ENCODE assay signal across 9 cellular contexts in the genomic region with DNA sequence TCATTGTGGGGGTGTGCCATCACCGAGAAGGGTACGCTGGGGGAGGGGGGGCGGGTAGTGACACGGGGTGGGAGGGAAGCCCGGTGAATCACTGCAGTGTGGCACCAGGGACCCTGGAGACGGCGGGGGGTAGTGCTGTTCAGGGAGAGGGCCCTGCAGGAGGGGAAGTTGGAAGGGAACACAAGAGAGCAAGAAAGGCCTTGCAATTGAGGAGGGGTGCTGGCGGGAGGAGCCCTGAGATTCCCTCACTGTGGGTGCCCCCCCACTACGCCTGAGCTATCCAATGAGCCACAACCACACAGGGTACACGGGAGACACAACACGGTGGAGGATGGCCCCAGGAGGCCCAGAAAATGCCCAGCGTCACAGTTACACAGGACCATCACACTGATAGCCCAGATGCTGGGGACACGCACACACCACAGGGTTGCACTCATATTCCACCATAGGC. TPM values are rescaled to one million over a fixed set of nuclear protein-coding genes. Genes with fewer than 3 reads are reported as not detected.
A peak's percentile ranks its signal among the peaks of the same experiment; 100 is the strongest.
DNase-seq lines count a peak whose midpoint lies in the region; ATAC-seq and TF ChIP-seq lines count a peak whose summit lies in the region.
"Had no signal": no experiment of that assay in that cellular context is flagged by ENCODE, and none has a peak within 500 bp of the region (broad histone marks: within the 10 kb centered on the region; RNA-seq: fewer than 3 reads in every experiment).

No MANE protein-coding gene starts in this region.

- TF ChIP-seq CTCF in DND-41 (IDR thresholded peaks at IDR 0.05; ENCODE audit: borderline replicate concordance, extremely low read depth, low read length, poor library complexity, severe bottlenecking): peak; percentile 23
- TF ChIP-seq CTCF in endodermal cell (conservative IDR thresholded peaks at IDR 0.05): no peak
- no peak for TF ChIP-seq CTCF in GM13976 (IDR thresholded peaks at IDR 0.05; ENCODE audit: borderline replicate concordance, control extremely low read depth, extremely low read depth, insufficient read depth, missing control alignments)

- peaks cover 0 to 47% (median 16%) of the 10 kb centered on the region in 4 donors for H3K4me1 Mint-ChIP-seq in CD4-positive, CD25-positive, alpha-beta regulatory T cell
- H3K4me1 Mint-ChIP-seq in activated T-cell treated with anti-CD3 and anti-CD28 coated beads, Interleukin-2, amount 50 U/mL, for 4 hours (ENCODE audit: low read depth): peaks cover 35% of the 10 kb centered on the region
- H3K4me1 Mint-ChIP-seq in natural killer cell treated with Interleukin-12 subunit alpha and Interleukin-12 subunit beta and Interleukin-15 and Interleukin-18, amount 100 ng/mL, for 72 hours (ENCODE audit: low read depth in 2 of 2): peaks cover 35 to 39% of the 10 kb centered on the region in 2 donors
- H3K4me1 Mint-ChIP-seq in endodermal cell: peaks cover 5% of the 10 kb centered on the region

- peak overlapping the region; percentile 77; the same call in 1 of the 2 replicates for H2AFZ ChIP-seq in DND-41 (ENCODE audit: low read depth, low read length)

- no peak overlapping the region for H3K4me3 ChIP-seq in CD4-positive, CD25-positive, alpha-beta regulatory T cell (ENCODE audit: low read depth, low read length)
- H3K4me3 ChIP-seq in DND-41 (ENCODE audit: low read depth in 1 of 2, low read length in 2 of 2) (peak overlapping the region in 1 of 2 experiments; percentile 82; a peak in 3 of 4 replicates), endodermal cell (ENCODE audit: low read length) (no peak overlapping the region)

- peak overlapping the region; percentile 96 for H3K4me2 ChIP-seq in DND-41 (ENCODE audit: insufficient read depth, low read length)

- H3K9ac ChIP-seq in DND-41 (ENCODE audit: low read depth, low read length): peak overlapping the region; percentile 69; the same call in 1 of the 2 replicates
- no peak overlapping the region for H3K9ac ChIP-seq in endodermal cell (ENCODE audit: extremely low read depth, low read length, poor library complexity, severe bottlenecking)

- peak overlapping the region in 1 of 3 donors; percentile 7 for H3K27ac Mint-ChIP-seq in CD4-positive, CD25-positive, alpha-beta regulatory T cell
- H3K27ac Mint-ChIP-seq in natural killer cell treated with Interleukin-12 subunit alpha and Interleukin-12 subunit beta and Interleukin-15 and Interleukin-18, amount 100 ng/mL, for 72 hours: no peak overlapping the region
- no peak overlapping the region for H3K27ac Mint-ChIP-seq in endodermal cell

- H4K20me1 ChIP-seq in DND-41 (ENCODE audit: insufficient read depth, low read length): peaks cover 7% of the 10 kb centered on the region

- ATAC-seq in CD4-positive, CD25-positive, alpha-beta regulatory T cell (ENCODE audit: low read depth in 2 of 2): peak in 1 of 2 donors; percentile 6
- peak; percentile 37 for ATAC-seq in DND-41 (ENCODE audit: insufficient read depth, low read depth)
- ATAC-seq in activated T-cell treated with anti-CD3 and anti-CD28 coated beads, Interleukin-2, amount 50 U/mL, for 4 hours: peak; percentile 9 to 15
- ATAC-seq in natural killer cell treated with Interleukin-12 subunit alpha and Interleukin-12 subunit beta and Interleukin-15 and Interleukin-18, amount 100 ng/mL, for 72 hours: no peak

- peaks cover 6% of the 10 kb centered on the region for H3K36me3 Mint-ChIP-seq in CD4-positive, CD25-positive, alpha-beta regulatory T cell
- no peaks in the 10 kb centered on the region for H3K36me3 Mint-ChIP-seq in activated T-cell treated with anti-CD3 and anti-CD28 coated beads, Interleukin-2, amount 50 U/mL, for 4 hours (ENCODE audit: insufficient read depth)
- H3K36me3 Mint-ChIP-seq in natural killer cell treated with Interleukin-12 subunit alpha and Interleukin-12 subunit beta and Interleukin-15 and Interleukin-18, amount 100 ng/mL, for 72 hours: peaks cover 5% of the 10 kb centered on the region
- H3K36me3 Mint-ChIP-seq in endodermal cell (ENCODE audit: low read depth): no peaks in the 10 kb centered on the region

- no peak for DNase-seq in CD4-positive, CD25-positive, alpha-beta regulatory T cell
- DNase-seq in DND-41: peak; percentile 68
- peak; percentile 26 for DNase-seq in activated T-cell treated with anti-CD3 and anti-CD28 coated beads, Interleukin-2, amount 50 U/mL, for 4 hours
- DNase-seq in natural killer cell treated with Interleukin-12 subunit alpha and Interleukin-12 subunit beta and Interleukin-15 and Interleukin-18, amount 100 ng/mL, for 72 hours (ENCODE audit: low spot score): no peak
- DNase-seq in foreskin melanocyte: no peak
- no peak for DNase-seq in endodermal cell
- DNase-seq in GM13976 (ENCODE audit: low spot score): no peak

- H3K9me3 ChIP-seq in CD4-positive, CD25-positive, alpha-beta regulatory T cell (ENCODE audit: control insufficient read depth in 2 of 2, low read length in 2 of 2): no peaks in the 10 kb centered on the region
- H3K9me3 ChIP-seq in DND-41 (ENCODE audit: insufficient read depth, low read length, severe bottlenecking): no peaks in the 10 kb centered on the region
- H3K9me3 ChIP-seq in endodermal cell (ENCODE audit: control insufficient read depth, low read length): no peaks in the 10 kb centered on the region

- peaks cover 32% of the 10 kb centered on the region for H3K4me1 ChIP-seq in CD4-positive, CD25-positive, alpha-beta regulatory T cell (ENCODE audit: control insufficient read depth, insufficient read depth, low read length, poor library complexity, severe bottlenecking)
- H3K4me1 ChIP-seq in DND-41 (ENCODE audit: insufficient read depth, low read length) (peaks cover 47% of the 10 kb centered on the region), endodermal cell (ENCODE audit: control insufficient read depth, insufficient read depth, low read length) (no peaks in the 10 kb centered on the region)

- peaks cover 33% of the 10 kb centered on the region for H3K27me3 Mint-ChIP-seq in CD4-positive, CD25-positive, alpha-beta regulatory T cell
- H3K27me3 Mint-ChIP-seq in activated T-cell treated with anti-CD3 and anti-CD28 coated beads, Interleukin-2, amount 50 U/mL, for 4 hours (ENCODE audit: low read depth): peaks cover 43% of the 10 kb centered on the region
- H3K27me3 Mint-ChIP-seq in natural killer cell treated with Interleukin-12 subunit alpha and Interleukin-12 subunit beta and Interleukin-15 and Interleukin-18, amount 100 ng/mL, for 72 hours: peaks cover 29 to 42% of the 10 kb centered on the region in 2 donors
- peaks cover 64% of the 10 kb centered on the region for H3K27me3 Mint-ChIP-seq in endodermal cell (ENCODE audit: insufficient read depth)

- WGBS in endodermal cell (ENCODE audit: insufficient coverage in 1 of 2, insufficient read length in 1 of 2), 2 experiments: 30 to 57% methylated on average over 3 to 13 of the region's 13 CpGs

- H3K27me3 ChIP-seq in CD4-positive, CD25-positive, alpha-beta regulatory T cell (ENCODE audit: control insufficient read depth, insufficient read depth, low read length): peaks cover 16% of the 10 kb centered on the region
- H3K27me3 ChIP-seq in DND-41 (ENCODE audit: insufficient read depth, low read length, poor library complexity) (no peaks in the 10 kb centered on the region), endodermal cell (ENCODE audit: control insufficient read depth, insufficient read depth, low read length, poor library complexity, severe bottlenecking) (peaks cover 75% of the 10 kb centered on the region)

- no peak overlapping the region for H3K27ac ChIP-seq in CD4-positive, CD25-positive, alpha-beta regulatory T cell (ENCODE audit: insufficient read depth, low read length, poor library complexity, severe bottlenecking)
- H3K27ac ChIP-seq in DND-41 (ENCODE audit: low read length): 0 out of 2 replicates have a peak overlapping the region, but pooled peaks have one; percentile 71
- no peak overlapping the region for H3K27ac ChIP-seq in endodermal cell (ENCODE audit: low read depth, low read length)
- H3K27ac ChIP-seq: brain microvascular endothelial cell had no signal

- H3K9me3 Mint-ChIP-seq in CD4-positive, CD25-positive, alpha-beta regulatory T cell: peaks cover 0 to 6% (median 0%) of the 10 kb centered on the region in 7 donors
- no peaks in the 10 kb centered on the region for H3K9me3 Mint-ChIP-seq in activated T-cell treated with anti-CD3 and anti-CD28 coated beads, Interleukin-2, amount 50 U/mL, for 4 hours
- peaks cover 4% of the 10 kb centered on the region for H3K9me3 Mint-ChIP-seq in natural killer cell treated with Interleukin-12 subunit alpha and Interleukin-12 subunit beta and Interleukin-15 and Interleukin-18, amount 100 ng/mL, for 72 hours
- H3K9me3 Mint-ChIP-seq in endodermal cell: no peaks in the 10 kb centered on the region

- in situ Hi-C loops in GM13976 (cut with MboI; ENCODE audit: low sequenced_read_pairs, unreplicated experiment): no loop called here

- H3K36me3 ChIP-seq in CD4-positive, CD25-positive, alpha-beta regulatory T cell (ENCODE audit: control insufficient read depth, insufficient read depth, low read length): no peaks in the 10 kb centered on the region
- no peaks in the 10 kb centered on the region for H3K36me3 ChIP-seq in DND-41 (ENCODE audit: insufficient read depth, low read length)
- H3K36me3 ChIP-seq in endodermal cell (ENCODE audit: control insufficient read depth, insufficient read depth, low read length): no peaks in the 10 kb centered on the region
- H3K36me3 ChIP-seq: brain microvascular endothelial cell had no signal

- H3K79me2 ChIP-seq in DND-41 (ENCODE audit: insufficient read depth, low read length): peaks cover 17% of the 10 kb centered on the region

- H3K4me3 Mint-ChIP-seq in CD4-positive, CD25-positive, alpha-beta regulatory T cell: peak overlapping the region; percentile 30 to 89 (median 75)
- H3K4me3 Mint-ChIP-seq in activated T-cell treated with anti-CD3 and anti-CD28 coated beads, Interleukin-2, amount 50 U/mL, for 4 hours: peak overlapping the region; percentile 40
- peak overlapping the region; percentile 67 for H3K4me3 Mint-ChIP-seq in natural killer cell treated with Interleukin-12 subunit alpha and Interleukin-12 subunit beta and Interleukin-15 and Interleukin-18, amount 100 ng/mL, for 72 hours
- no peak overlapping the region for H3K4me3 Mint-ChIP-seq in endodermal cell

RNA-seq across cellular contexts. Expression of a gene that starts 0.5 kb away (rescaled TPM):
- 11.1 TPM for total RNA-seq in CD4-positive, CD25-positive, alpha-beta regulatory T cell
- 1 to 10 TPM in 3 of 4 donors, under 1 TPM in 1; 0.92 to 3.5 (median 1.7) TPM for polyA plus RNA-seq in CD4-positive, CD25-positive, alpha-beta regulatory T cell
- total RNA-seq in activated T-cell treated with anti-CD3 and anti-CD28 coated beads, Interleukin-2, amount 50 U/mL, for 4 hours: 1 to 10 TPM; 2.8 to 4.9 (median 3.7) TPM
- 1 to 10 TPM; 2.0 to 4.2 TPM for total RNA-seq in natural killer cell treated with Interleukin-12 subunit alpha and Interleukin-12 subunit beta and Interleukin-15 and Interleukin-18, amount 100 ng/mL, for 72 hours
- total RNA-seq in endodermal cell: 1 to 10 TPM in 1 of 2 donors, under 1 TPM in 1; 0.69 to 1.0 TPM
- 28.4 TPM for polyA plus RNA-seq in endodermal cell (2013, experiment 1 of 2)
- 21.8 TPM for polyA plus RNA-seq in endodermal cell (2013, experiment 2 of 2)
- total RNA-seq: subcutaneous adipose tissue had no signal

RNA-seq across cellular contexts. Expression of a gene that starts 35.4 kb away (rescaled TPM):
- 94.0 TPM for total RNA-seq in CD4-positive, CD25-positive, alpha-beta regulatory T cell
- 100 to 1,000 TPM; 184 to 261 (median 237) TPM for polyA plus RNA-seq in CD4-positive, CD25-positive, alpha-beta regulatory T cell
- 10 to 100 TPM; 63.1 to 82.1 (median 70.4) TPM for total RNA-seq in activated T-cell treated with anti-CD3 and anti-CD28 coated beads, Interleukin-2, amount 50 U/mL, for 4 hours
- 10 to 100 TPM; 79.6 to 89.7 TPM for total RNA-seq in natural killer cell treated with Interleukin-12 subunit alpha and Interleukin-12 subunit beta and Interleukin-15 and Interleukin-18, amount 100 ng/mL, for 72 hours
- total RNA-seq in endodermal cell: 100 to 1,000 TPM; 114 to 122 TPM
- 91.4 TPM for polyA plus RNA-seq in endodermal cell (2013, experiment 1 of 2)
- polyA plus RNA-seq in endodermal cell (2013, experiment 2 of 2): 79.9 TPM

Comparison
In these comparisons a context has a peak if more than half of its experiments do, and no peak if none do; other contexts are left out.
1. ATAC-seq: peak in DND-41 (single experiment) and activated T-cell treated with anti-CD3 and anti-CD28 coated beads, Interleukin-2, amount 50 U/mL, for 4 hours (2 of 2); none in natural killer cell treated with Interleukin-12 subunit alpha and Interleukin-12 subunit beta and Interleukin-15 and Interleukin-18, amount 100 ng/mL, for 72 hours (0 of 2).
2. DNase-seq: peak in DND-41 (single experiment) and activated T-cell treated with anti-CD3 and anti-CD28 coated beads, Interleukin-2, amount 50 U/mL, for 4 hours (single experiment); none in CD4-positive, CD25-positive, alpha-beta regulatory T cell (0 of 3), natural killer cell treated with Interleukin-12 subunit alpha and Interleukin-12 subunit beta and Interleukin-15 and Interleukin-18, amount 100 ng/mL, for 72 hours (single experiment), foreskin melanocyte (single experiment), endodermal cell (single experiment) and GM13976 (single experiment).